ENCODE assay signal across 8 cellular contexts in genomic region chr16:10743610-10744369, GRCh38. TPM values are rescaled to one million over a fixed set of nuclear protein-coding genes. Genes with fewer than 3 reads are reported as not detected.
DNase-seq lines count a peak whose midpoint lies in the region; ATAC-seq and TF ChIP-seq lines count a peak whose summit lies in the region.

Gene NUBP1 (plus strand): TSS chr16:10743842. CDS start chr16:10743864, 22 bp downstream.

- DNase-seq in GM12865 (ENCODE audit: low read depth) (peak; percentile 99), NCI-H1436 (lab: John Stamatoyannopoulos, UW) (peak; percentile 92), T follicular helper cell (ENCODE audit: low read depth) (peak; percentile 99), cardiac septum (ENCODE audit: low spot score) (peak; percentile 100), pons (ENCODE audit: low spot score) (peak; percentile 99), type B pancreatic cell (ENCODE audit: extremely low spot score, unreplicated experiment) (peak; percentile 98)

- peak; percentile 82 for ATAC-seq in HG02763 (IDR thresholded peaks at IDR 0.05; ENCODE audit: unreplicated experiment)

- H3K9me3 Mint-ChIP-seq in type B pancreatic cell = no peaks in the 10 kb centered on the region

- H3K4me1 Mint-ChIP-seq in type B pancreatic cell (ENCODE audit: unreplicated experiment) = peaks cover 18% of the 10 kb centered on the region

- H3K36me3 Mint-ChIP-seq in type B pancreatic cell = peaks cover 12% of the 10 kb centered on the region

- no peak for TF ChIP-seq CTCF in GM12865 (IDR thresholded peaks at IDR 0.05; ENCODE audit: insufficient read depth, low read depth, low read length, missing control alignments)
- no peak for TF ChIP-seq CTCF in type B pancreatic cell (conservative IDR thresholded peaks at IDR 0.05)

- H3K27me3 Mint-ChIP-seq in type B pancreatic cell = no peaks in the 10 kb centered on the region

- 0 to 1% (median 0%) methylated on average over 57 of the region's 57 CpGs for WGBS in adipose tissue, 3 donors

- H3K27ac ChIP-seq in adipose tissue (ENCODE audit: low read depth, low read length) = peak within 1 kb of the TSS; percentile 92

- H3K27ac Mint-ChIP-seq in type B pancreatic cell = peak within 1 kb of the TSS; percentile 99

- peak within 1 kb of the TSS; percentile 84 for H3K4me3 ChIP-seq in GM12865 (ENCODE audit: low read depth, low read length)

- H3K4me3 Mint-ChIP-seq in type B pancreatic cell = peak within 1 kb of the TSS; percentile 98

- intact Hi-C loops in cardiac septum (cut with DNase I) = no loop called here

RNA-seq across cellular contexts. Expression of gene NUBP1, which starts in this region (rescaled TPM):
- polyA plus RNA-seq in adipose tissue = 10 to 100 TPM; 26.9 to 31.1 (median 31.0) TPM
- 44.6 TPM for total RNA-seq in cardiac septum
- 20.8 and 24.1 TPM in 2 replicates for total RNA-seq in type B pancreatic cell (ENCODE audit: low replicate concordance)

Comparison
In these comparisons a context has a peak if more than half of its experiments do, and no peak if none do; other contexts are left out.
1. Peak in every context shown above with its lines: DNase-seq, ATAC-seq, H3K4me3 ChIP-seq and H3K27ac ChIP-seq.